11 cellular contexts compared by ENCODE assay signal in the genomic region with DNA sequence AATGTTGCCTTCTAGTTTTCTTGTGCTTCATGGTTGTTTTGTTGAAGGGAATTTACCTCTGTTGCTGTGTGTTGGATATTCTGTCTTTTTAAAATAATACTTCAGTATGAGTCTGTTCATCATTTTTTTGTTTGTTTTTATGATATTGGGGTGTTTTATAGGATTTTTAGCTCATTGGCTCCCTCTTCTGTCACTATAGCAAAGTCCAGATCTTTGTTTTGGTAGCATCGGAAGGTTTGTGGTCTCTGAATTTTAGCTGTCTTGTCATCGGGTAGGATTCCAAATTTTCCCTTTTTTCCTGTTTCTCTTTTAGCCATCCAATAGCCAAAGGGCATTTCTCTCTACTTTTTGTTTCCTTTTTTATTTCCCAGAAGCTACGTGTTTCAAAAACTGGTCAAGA.
DNase-seq lines count a peak whose midpoint lies in the region; ATAC-seq, FAIRE-seq and TF ChIP-seq lines count a peak whose summit lies in the region.
"Had no signal": no experiment of that assay in that cellular context is flagged by ENCODE, and none has a peak within 500 bp of the region (broad histone marks: within the 10 kb centered on the region; RNA-seq: fewer than 3 reads in every experiment).

No MANE protein-coding gene starts in this region.

- intact Hi-C loops in IMR-90 (cut with micrococcal nuclease) (loop anchor here (1.0 to 10.0 kb wide), 4 partner anchors 634 to 1026 kb away; no protein-coding TSS in a partner anchor), HepG2 (cut with micrococcal nuclease; ENCODE audit: unreplicated experiment) (loop anchor here (5.0 to 10.0 kb wide), 2 partner anchors 109 to 632 kb away; no protein-coding TSS in a partner anchor)

- H4K8ac ChIP-seq in IMR-90 (ENCODE audit: low read depth in 2 of 2, low read length in 2 of 2): no peak overlapping the region

- in situ Hi-C loops in IMR-90 (cut with MboI; ENCODE audit: low sequenced_read_pairs): no loop called here
- in situ Hi-C loops in HepG2 (cut with HindIII; ENCODE audit: extremely low pct_ligation_motif_present, low pct_unique_long_range_greater_than_20kb): no loop called here

- H3K4me1 ChIP-seq in IMR-90 (ENCODE audit: control insufficient read depth, insufficient read depth, low read length) (no peaks in the 10 kb centered on the region), HepG2 (ENCODE audit: insufficient read depth, low read length) (no peaks in the 10 kb centered on the region)
- H3K4me1 ChIP-seq: pancreas had no signal

- H2BK5ac ChIP-seq in IMR-90 (ENCODE audit: low read depth, low read length, poor library complexity, severe bottlenecking): no peak overlapping the region

- POLR2A ChIA-PET in IMR-90 (lab: Charles Lee; ENCODE audit: unreplicated experiment) (no interaction called here), HepG2 (lab: Yijun Ruan, JAX) (no interaction called here)

- H2AK5ac ChIP-seq in IMR-90 (ENCODE audit: low read depth, low read length): no peak overlapping the region

- no peak overlapping the region for H2AK9ac ChIP-seq in IMR-90 (replicated peaks; ENCODE audit: low read depth, low read length, poor library complexity)

- H2BK15ac ChIP-seq in IMR-90 (ENCODE audit: low read depth, low read length): no peak overlapping the region

- H3K56ac ChIP-seq in IMR-90 (ENCODE audit: extremely low read depth, insufficient read depth, low read length): no peak overlapping the region

- WGBS in IMR-90 (ENCODE audit: extremely low coverage in 2 of 2, insufficient read length in 1 of 2), 2 experiments: no CpG with 5 or more reads among the region's 3 CpGs
- 71% methylated on average over 3 of the region's 3 CpGs for WGBS in HepG2 (ENCODE audit: low lambda C conversion rate)

- dilution Hi-C loops in IMR-90 (cut with HindIII; ENCODE audit: low sequenced_read_pairs, unreplicated experiment): no loop called here

- TF ChIP-seq CTCF in D721Med (IDR thresholded peaks at IDR 0.05; ENCODE audit: insufficient read depth, missing control alignments): peak; percentile 53
- TF ChIP-seq CTCF in IMR-90 (conservative IDR thresholded peaks at IDR 0.05; ENCODE audit: low read depth, low read length): peak; percentile 63
- TF ChIP-seq CTCF in WI38 (IDR thresholded peaks at IDR 0.05; ENCODE audit: low read depth, low read length): peak; percentile 32; the same call in 1 of the 2 replicates
- TF ChIP-seq CTCF in HepG2 (CRISPR knock-in tag; IDR thresholded peaks at IDR 0.05): peak; percentile 28

- ATAC-seq in IMR-90 (ENCODE audit: low read depth) (peak; percentile 59), HepG2 (no peak), GM21515 (IDR thresholded peaks at IDR 0.05; ENCODE audit: unreplicated experiment) (no peak), GM19463 (IDR thresholded peaks at IDR 0.05; ENCODE audit: unreplicated experiment) (no peak)
- ATAC-seq: stimulated activated memory B cell treated with anti-CD40 and anti-IgM and Interleukin-4, amounts not matched to agents 10 μg/mL and 1 μg/mL and 100 μg/mL, for 72 hours had no signal

- no peak for TF ChIP-seq EP300 in HepG2 (IDR thresholded peaks at IDR 0.05; ENCODE audit: low read depth in 2 of 2, low read length in 2 of 2)
- no peak for TF ChIP-seq EP300 in HepG2 (CRISPR knock-in tag; IDR thresholded peaks at IDR 0.05; ENCODE audit: borderline replicate concordance)

- H3K36me3 ChIP-seq in IMR-90 (ENCODE audit: control insufficient read depth, insufficient read depth, low read length) (no peaks in the 10 kb centered on the region), HepG2 (replicated peaks in 1 of 2; ENCODE audit: control insufficient read depth in 1 of 2, insufficient read depth in 2 of 2, low read length in 2 of 2) (peaks cover 0 to 3% of the 10 kb centered on the region in 2 experiments; a peak in 1 of 5 replicates)
- H3K36me3 ChIP-seq: pancreas had no signal

- H3K27ac ChIP-seq in IMR-90 (ENCODE audit: insufficient read depth, low read length) (no peak overlapping the region), HepG2 (ENCODE audit: extremely low read length, insufficient read depth, low read length) (no peak overlapping the region)
- H3K27ac ChIP-seq: pancreas had no signal

- H3K9me1 ChIP-seq in IMR-90 (ENCODE audit: insufficient read depth, low read length): no peaks in the 10 kb centered on the region

- no peak overlapping the region for H3K18ac ChIP-seq in IMR-90 (ENCODE audit: low read depth, low read length)

- DNase-seq in D721Med (ENCODE audit: insufficient read length, low spot score): no peak
- peak; percentile 32 for DNase-seq in IMR-90
- DNase-seq in HepG2 (ENCODE audit: low spot score): no peak
- DNase-seq in occipital lobe (lab: John Stamatoyannopoulos, UW): no peak
- no peak for DNase-seq in stimulated activated CD4-positive, alpha-beta T cell treated with anti-CD3 and anti-CD28 coated beads, Interleukin-12 subunit alpha, Interleukin-12 subunit beta, amount 100 ng/mL, for 4 hours
- DNase-seq: NCI-H774, pancreas had no signal

- peaks cover 6 to 7% of the 10 kb centered on the region in 2 experiments; a peak in 2 of 4 replicates for H3K79me1 ChIP-seq in IMR-90 (ENCODE audit: low read depth in 1 of 2, low read length in 2 of 2)

- FAIRE-seq in D721Med (lab: Jason Lieb, UNC): no peak
- no peak for FAIRE-seq in HepG2 (lab: Jason Lieb, UNC)
- FAIRE-seq: pancreas had no signal

- H2AFZ ChIP-seq in IMR-90 (replicated peaks; ENCODE audit: low read length, poor library complexity) (no peak overlapping the region), HepG2 (ENCODE audit: low read length) (no peak overlapping the region)

- no peak overlapping the region for H3K14ac ChIP-seq in IMR-90 (replicated peaks; ENCODE audit: low read depth, low read length)

- BruUV-seq in IMR-90 (replicated peaks; lab: Mats Ljungman, UMichigan): no TSS peak
- no TSS peak for BruUV-seq in HepG2 (replicated peaks; lab: Mats Ljungman, UMichigan)

- no peaks in the 10 kb centered on the region for H3K79me2 ChIP-seq in HepG2 (ENCODE audit: insufficient read depth, low read length)

- H3K4me3 ChIP-seq in IMR-90 (ENCODE audit: insufficient read depth, low read depth, low read length): no peak overlapping the region
- no peak overlapping the region for H3K4me3 ChIP-seq in WI38 (ENCODE audit: low read depth, low read length)
- H3K4me3 ChIP-seq in HepG2 (replicated peaks in 1 of 3; ENCODE audit: insufficient read depth in 1 of 3, low read depth in 2 of 3, low read length in 3 of 3): no peak overlapping the region
- H3K4me3 ChIP-seq: pancreas had no signal

- H3K27me3 ChIP-seq in IMR-90 (ENCODE audit: control insufficient read depth, insufficient read depth, low read length) (no peaks in the 10 kb centered on the region), HepG2 (ENCODE audit: control insufficient read depth in 1 of 2, insufficient read depth in 2 of 2, low read length in 2 of 2) (no peaks in the 10 kb centered on the region)
- H3K27me3 ChIP-seq: pancreas had no signal

- no peak overlapping the region for H4K5ac ChIP-seq in IMR-90 (ENCODE audit: low read depth, low read length)

- H3K23ac ChIP-seq in IMR-90 (ENCODE audit: low read depth, low read length): no peak overlapping the region

- CTCF ChIA-PET in IMR-90 (lab: Yijun Ruan, JAX): interaction anchor here (0.6 to 1.4 kb wide), 7 partner anchors 10 to 672 kb away, joined by 3 to 5 read pairs (median 3); no protein-coding TSS in a partner anchor
- CTCF ChIA-PET in HepG2 (lab: Yijun Ruan, JAX; ENCODE audit: low intra/inter-chr PET ratio, low total read pairs): no interaction called here

- H2BK20ac ChIP-seq in IMR-90 (ENCODE audit: low read depth, low read length): no peak overlapping the region

- no peak overlapping the region for H4K91ac ChIP-seq in IMR-90 (ENCODE audit: insufficient read depth, low read depth, low read length)

- no peak for TF ChIP-seq POLR2A in IMR-90 (IDR thresholded peaks at IDR 0.05; ENCODE audit: low read depth, low read length)
- no peak for TF ChIP-seq POLR2A in HepG2 (IDR thresholded peaks at IDR 0.05; ENCODE audit: insufficient read depth in 1 of 2, low read depth in 2 of 2, low read length in 2 of 2)

- H4K20me1 ChIP-seq in IMR-90 (ENCODE audit: insufficient read depth, low read length) (no peaks in the 10 kb centered on the region), HepG2 (ENCODE audit: insufficient read depth, low read length) (no peaks in the 10 kb centered on the region; the same call in 1 of the 2 replicates)

- TF ChIP-seq RAD21 in IMR-90 (IDR thresholded peaks at IDR 0.05; ENCODE audit: low read length) (peak; percentile 64), HepG2 (CRISPR knock-in tag; IDR thresholded peaks at IDR 0.05) (no peak)

- H3K9me3 ChIP-seq in IMR-90 (ENCODE audit: control insufficient read depth, insufficient read depth, low read length): no peaks in the 10 kb centered on the region
- peaks cover 9% of the 10 kb centered on the region for H3K9me3 ChIP-seq in HepG2 (ENCODE audit: low read length)
- H3K9me3 ChIP-seq: pancreas had no signal

- no peak overlapping the region for H3K9ac ChIP-seq in IMR-90 (ENCODE audit: low read depth, low read length)
- H3K9ac ChIP-seq in HepG2 (ENCODE audit: insufficient read depth, low read depth, low read length): no peak overlapping the region

- no peak overlapping the region for H3K4me2 ChIP-seq in IMR-90 (ENCODE audit: low read depth, low read length)
- no peak overlapping the region for H3K4me2 ChIP-seq in HepG2 (ENCODE audit: low read depth, low read length)

- no peak overlapping the region for H3K4ac ChIP-seq in IMR-90 (ENCODE audit: low read depth, low read length)

- H2BK120ac ChIP-seq in IMR-90 (ENCODE audit: low read depth, low read length): no peak overlapping the region

TF ChIP-seq in IMR-90, 13 proteins besides CTCF, POLR2A, EP300 and RAD21:
- TF ChIP-seq SMC3 (IDR thresholded peaks at IDR 0.05; ENCODE audit: low read depth, low read length) (peak; percentile 59), MAZ (IDR thresholded peaks at IDR 0.05; ENCODE audit: borderline replicate concordance, low read depth, low read length) (no peak)
TF ChIP-seq in IMR-90: peak in this region for 1.

TF ChIP-seq in HepG2, 621 proteins besides CTCF, POLR2A, EP300 and RAD21:
- TF ChIP-seq SMC3 (IDR thresholded peaks at IDR 0.05; ENCODE audit: low read length): peak; percentile 5; the same call in 1 of the 2 replicates
- TF ChIP-seq ZNF563 (CRISPR knock-in tag; IDR thresholded peaks at IDR 0.05): no peak
- TF ChIP-seq STAG1 (CRISPR knock-in tag; IDR thresholded peaks at IDR 0.05): peak; percentile 48
- TF ChIP-seq ZKSCAN1 (IDR thresholded peaks at IDR 0.05; ENCODE audit: low read length): no peak
